ENCODE assay signal across 1 cellular context in the genomic region with DNA sequence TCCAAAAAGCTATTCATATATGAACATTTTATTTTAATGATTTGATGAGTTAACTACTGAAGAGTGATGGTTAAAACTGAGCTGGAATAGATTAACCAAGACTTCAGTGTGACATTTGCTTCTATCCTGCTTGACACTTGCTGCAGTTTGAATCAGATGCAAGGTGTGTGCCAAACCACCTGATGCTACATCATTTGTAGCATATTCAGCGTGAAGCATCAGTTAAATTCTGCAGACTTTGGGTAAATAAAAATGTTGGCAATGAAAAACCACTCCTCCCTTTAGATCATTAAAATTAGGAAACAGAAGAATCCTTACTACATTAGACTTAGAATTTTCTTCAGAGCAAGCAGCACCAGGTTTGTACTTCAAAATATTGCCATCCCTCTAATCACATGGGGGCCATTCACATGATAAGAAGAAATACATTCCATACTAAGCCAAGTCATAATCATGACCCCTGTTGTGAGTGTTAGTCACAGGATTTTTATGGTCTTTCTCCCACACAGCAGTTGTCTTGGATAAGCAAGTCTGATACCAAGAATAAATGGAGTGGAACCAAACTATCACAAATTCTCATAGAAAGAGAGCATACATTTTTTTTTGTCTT.
TF ChIP-seq lines count a peak whose summit lies in the region.

No MANE protein-coding gene starts in this region.

TF ChIP-seq in HEK293, 187 proteins besides CTCF, POLR2A, EP300 and RAD21 (continued from another document):
- TF ChIP-seq, protein P1, sequence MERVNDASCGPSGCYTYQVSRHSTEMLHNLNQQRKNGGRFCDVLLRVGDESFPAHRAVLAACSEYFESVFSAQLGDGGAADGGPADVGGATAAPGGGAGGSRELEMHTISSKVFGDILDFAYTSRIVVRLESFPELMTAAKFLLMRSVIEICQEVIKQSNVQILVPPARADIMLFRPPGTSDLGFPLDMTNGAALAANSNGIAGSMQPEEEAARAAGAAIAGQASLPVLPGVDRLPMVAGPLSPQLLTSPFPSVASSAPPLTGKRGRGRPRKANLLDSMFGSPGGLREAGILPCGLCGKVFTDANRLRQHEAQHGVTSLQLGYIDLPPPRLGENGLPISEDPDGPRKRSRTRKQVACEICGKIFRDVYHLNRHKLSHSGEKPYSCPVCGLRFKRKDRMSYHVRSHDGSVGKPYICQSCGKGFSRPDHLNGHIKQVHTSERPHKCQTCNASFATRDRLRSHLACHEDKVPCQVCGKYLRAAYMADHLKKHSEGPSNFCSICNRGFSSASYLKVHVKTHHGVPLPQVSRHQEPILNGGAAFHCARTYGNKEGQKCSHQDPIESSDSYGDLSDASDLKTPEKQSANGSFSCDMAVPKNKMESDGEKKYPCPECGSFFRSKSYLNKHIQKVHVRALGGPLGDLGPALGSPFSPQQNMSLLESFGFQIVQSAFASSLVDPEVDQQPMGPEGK (tag by site-specific recombination; IDR thresholded peaks at IDR 0.05) = no peak
- TF ChIP-seq, protein P2, sequence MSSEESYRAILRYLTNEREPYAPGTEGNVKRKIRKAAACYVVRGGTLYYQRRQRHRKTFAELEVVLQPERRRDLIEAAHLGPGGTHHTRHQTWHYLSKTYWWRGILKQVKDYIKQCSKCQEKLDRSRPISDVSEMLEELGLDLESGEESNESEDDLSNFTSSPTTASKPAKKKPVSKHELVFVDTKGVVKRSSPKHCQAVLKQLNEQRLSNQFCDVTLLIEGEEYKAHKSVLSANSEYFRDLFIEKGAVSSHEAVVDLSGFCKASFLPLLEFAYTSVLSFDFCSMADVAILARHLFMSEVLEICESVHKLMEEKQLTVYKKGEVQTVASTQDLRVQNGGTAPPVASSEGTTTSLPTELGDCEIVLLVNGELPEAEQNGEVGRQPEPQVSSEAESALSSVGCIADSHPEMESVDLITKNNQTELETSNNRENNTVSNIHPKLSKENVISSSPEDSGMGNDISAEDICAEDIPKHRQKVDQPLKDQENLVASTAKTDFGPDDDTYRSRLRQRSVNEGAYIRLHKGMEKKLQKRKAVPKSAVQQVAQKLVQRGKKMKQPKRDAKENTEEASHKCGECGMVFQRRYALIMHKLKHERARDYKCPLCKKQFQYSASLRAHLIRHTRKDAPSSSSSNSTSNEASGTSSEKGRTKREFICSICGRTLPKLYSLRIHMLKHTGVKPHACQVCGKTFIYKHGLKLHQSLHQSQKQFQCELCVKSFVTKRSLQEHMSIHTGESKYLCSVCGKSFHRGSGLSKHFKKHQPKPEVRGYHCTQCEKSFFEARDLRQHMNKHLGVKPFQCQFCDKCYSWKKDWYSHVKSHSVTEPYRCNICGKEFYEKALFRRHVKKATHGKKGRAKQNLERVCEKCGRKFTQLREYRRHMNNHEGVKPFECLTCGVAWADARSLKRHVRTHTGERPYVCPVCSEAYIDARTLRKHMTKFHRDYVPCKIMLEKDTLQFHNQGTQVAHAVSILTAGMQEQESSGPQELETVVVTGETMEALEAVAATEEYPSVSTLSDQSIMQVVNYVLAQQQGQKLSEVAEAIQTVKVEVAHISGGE (tag by site-specific recombination; conservative IDR thresholded peaks at IDR 0.05; ENCODE audit: low read depth) = no peak
- TF ChIP-seq BCL11A (tag by site-specific recombination; IDR thresholded peaks at IDR 0.05; ENCODE audit: low read depth) = no peak
